8 cellular contexts compared by ENCODE assay signal in the genomic region with DNA sequence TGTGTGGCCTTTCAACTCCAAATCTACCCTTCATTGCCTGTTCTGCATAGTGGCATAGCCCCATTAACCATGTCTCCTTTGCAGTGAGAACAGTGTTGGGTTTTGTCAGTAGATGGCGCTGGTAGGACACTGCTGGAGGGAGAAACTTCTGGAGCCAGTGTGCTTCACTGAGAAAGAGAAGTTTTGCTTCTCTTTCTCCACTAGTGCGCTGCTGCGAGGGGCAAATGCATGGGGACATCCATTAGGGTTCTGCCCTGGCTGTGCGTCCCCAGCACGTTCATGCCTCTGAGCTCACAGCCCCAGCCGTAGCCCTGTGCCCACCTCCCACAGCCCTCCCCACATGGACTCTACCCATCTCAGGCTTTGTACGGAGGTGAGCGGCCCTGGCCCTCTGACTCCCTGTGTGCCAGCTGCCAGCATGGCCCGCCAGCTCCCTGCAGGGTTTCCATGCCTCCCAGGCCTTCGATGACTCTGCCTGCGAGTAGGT. TPM values are rescaled to one million over a fixed set of nuclear protein-coding genes. Genes with fewer than 3 reads are reported as not detected.
DNase-seq lines count a peak whose midpoint lies in the region; ATAC-seq and TF ChIP-seq lines count a peak whose summit lies in the region.

No MANE protein-coding gene starts in this region.

- no peaks in the 10 kb centered on the region for H3K36me3 Mint-ChIP-seq in nephron progenitor cell (ENCODE audit: low read depth)

- H3K27me3 Mint-ChIP-seq in nephron progenitor cell (ENCODE audit: low read depth, poor library complexity) = peaks cover under 1% of the 10 kb centered on the region

- no peak overlapping the region for H3K4me3 Mint-ChIP-seq in nephron progenitor cell

- no peak for ATAC-seq in GM18858 (IDR thresholded peaks at IDR 0.05; ENCODE audit: unreplicated experiment)

- peaks cover 3% of the 10 kb centered on the region for H3K9me3 Mint-ChIP-seq in nephron progenitor cell

- peak; percentile 80 for TF ChIP-seq CTCF in nephron progenitor cell (IDR thresholded peaks at IDR 0.05)

- no peak overlapping the region for H3K27ac Mint-ChIP-seq in nephron progenitor cell

- DNase-seq in DMS153 (lab: John Stamatoyannopoulos, UW) = peak; percentile 88
- peak; percentile 73 for DNase-seq in Jurkat, Clone E6-1 (ENCODE audit: low read depth, low spot score)
- DNase-seq in OCI-M1 (lab: John Stamatoyannopoulos, UW) = peak; percentile 87
- peak; percentile 71 for DNase-seq in activated T-cell treated with anti-CD3 and anti-CD28 coated beads for 4 hours
- peak; percentile 32 for DNase-seq in fibroblast of gingiva (ENCODE audit: low read depth)
- DNase-seq in nephron progenitor cell = peak; percentile 77
- DNase-seq in stromal cell of bone marrow (ENCODE audit: low read depth) = peak; percentile 51

- no peak overlapping the region for H3K4me3 ChIP-seq in Jurkat, Clone E6-1 (ENCODE audit: low read length)

- no peaks in the 10 kb centered on the region for H3K4me1 Mint-ChIP-seq in nephron progenitor cell

RNA-seq across cellular contexts. Expression of a gene that starts 53.1 kb away (rescaled TPM):
- polyA plus RNA-seq in Jurkat, Clone E6-1 (2012; ENCODE audit: insufficient read depth, insufficient read length) = 13.9 TPM

Comparison
In these comparisons a context has a peak if more than half of its experiments do, and no peak if none do; other contexts are left out.
1. DNase-seq: peak in every context shown above with its lines; median percentile 88 in DMS153; 87 in OCI-M1; 77 in nephron progenitor cell; 73 in Jurkat, Clone E6-1; 71 in activated T-cell treated with anti-CD3 and anti-CD28 coated beads for 4 hours; 51 in stromal cell of bone marrow; 32 in fibroblast of gingiva.